Comparison of ENCODE assay signal across 8 cellular contexts in genomic region chr20:44102582-44102981, GRCh38.
"Had no signal": no experiment of that assay in that cellular context is flagged by ENCODE, and none has a peak within 500 bp of the region (broad histone marks: within the 10 kb centered on the region; RNA-seq: fewer than 3 reads in every experiment).

No MANE protein-coding gene starts in this region.

- H3K4me3 ChIP-seq: GM12878 had no signal

- FAIRE-seq: G401.6, GM12878, GM12891, GM12892, GM18507, GM19239 had no signal

- DNase-seq: GDM1, GF-D8 had no signal

- ATAC-seq: GM12878 had no signal
